9 cellular contexts compared by ENCODE assay signal in genomic region chr20:11716239-11716944, GRCh38.
A peak's percentile ranks its signal among the peaks of the same experiment; 100 is the strongest.
DNase-seq lines count a peak whose midpoint lies in the region; ATAC-seq, FAIRE-seq and TF ChIP-seq lines count a peak whose summit lies in the region.
"Had no signal": no experiment of that assay in that cellular context is flagged by ENCODE, and none has a peak within 500 bp of the region (broad histone marks: within the 10 kb centered on the region; RNA-seq: fewer than 3 reads in every experiment).

No MANE protein-coding gene starts in this region.

- no peak overlapping the region for H3K4me3 Mint-ChIP-seq in stimulated activated effector memory CD8-positive, alpha-beta T cell treated with anti-CD3 and anti-CD28 coated beads, Interleukin-12 subunit alpha, Interleukin-12 subunit beta, amount 100 ng/mL, for 72 hours

- no peaks in the 10 kb centered on the region for H3K36me3 Mint-ChIP-seq in stimulated activated effector memory CD8-positive, alpha-beta T cell treated with anti-CD3 and anti-CD28 coated beads, Interleukin-12 subunit alpha, Interleukin-12 subunit beta, amount 100 ng/mL, for 72 hours

- TF ChIP-seq RAD21 in Ishikawa (IDR thresholded peaks at IDR 0.05; ENCODE audit: low read depth), result peak; percentile 15; the same call in 1 of the 2 replicates

- DNase-seq in CMK (ENCODE audit: low read depth) (peak; percentile 56), iris pigment epithelial cell (ENCODE audit: low read depth) (peak; percentile 94)
- no peak for DNase-seq in activated naive CD4-positive, alpha-beta T cell treated with Interleukin-2 at 50 U/mL for 16 hours
- no peak for DNase-seq in activated CD4-positive, alpha-beta T cell treated with anti-CD3 and anti-CD28 coated beads, Interleukin-2, amount 50 U/mL, for 48 hours
- DNase-seq in stimulated activated effector memory CD8-positive, alpha-beta T cell treated with anti-CD3 and anti-CD28 coated beads, Interleukin-12 subunit alpha, Interleukin-12 subunit beta, amount 100 ng/mL, for 72 hours (ENCODE audit: low spot score in 2 of 2), result no peak

- TF ChIP-seq EP300 in Ishikawa (IDR thresholded peaks at IDR 0.05; ENCODE audit: borderline replicate concordance), result no peak

- no peak overlapping the region for H3K27ac Mint-ChIP-seq in stimulated activated effector memory CD8-positive, alpha-beta T cell treated with anti-CD3 and anti-CD28 coated beads, Interleukin-12 subunit alpha, Interleukin-12 subunit beta, amount 100 ng/mL, for 72 hours

- no peaks in the 10 kb centered on the region for H3K4me1 Mint-ChIP-seq in stimulated activated effector memory CD8-positive, alpha-beta T cell treated with anti-CD3 and anti-CD28 coated beads, Interleukin-12 subunit alpha, Interleukin-12 subunit beta, amount 100 ng/mL, for 72 hours

- peaks cover 11% of the 10 kb centered on the region for H3K9me3 Mint-ChIP-seq in stimulated activated effector memory CD8-positive, alpha-beta T cell treated with anti-CD3 and anti-CD28 coated beads, Interleukin-12 subunit alpha, Interleukin-12 subunit beta, amount 100 ng/mL, for 72 hours

- FAIRE-seq in TTC549 (lab: Jason Lieb, UNC), result peak; percentile 17
- FAIRE-seq: colon had no signal

- ATAC-seq in stimulated activated effector memory CD8-positive, alpha-beta T cell treated with anti-CD3 and anti-CD28 coated beads, Interleukin-12 subunit alpha, Interleukin-12 subunit beta, amount 100 ng/mL, for 72 hours, result no peak
- no peak for ATAC-seq in HG03342 (IDR thresholded peaks at IDR 0.05; ENCODE audit: unreplicated experiment)

TF ChIP-seq in Ishikawa, 13 proteins besides CTCF, POLR2A, EP300 and RAD21:
- TF ChIP-seq TAF1 (IDR thresholded peaks at IDR 0.05; ENCODE audit: low read depth), result no peak
- TF ChIP-seq EGR1 (IDR thresholded peaks at IDR 0.05), result no peak
- TF ChIP-seq CREB1 (IDR thresholded peaks at IDR 0.05; ENCODE audit: low read depth), result no peak
- no peak for TF ChIP-seq REST (IDR thresholded peaks at IDR 0.05; ENCODE audit: low read depth)

Comparison
In these comparisons a context has a peak if more than half of its experiments do, and no peak if none do; other contexts are left out.
1. DNase-seq: peak in CMK (single experiment) and iris pigment epithelial cell (single experiment); none in activated naive CD4-positive, alpha-beta T cell treated with Interleukin-2 at 50 U/mL for 16 hours (single experiment), activated CD4-positive, alpha-beta T cell treated with anti-CD3 and anti-CD28 coated beads, Interleukin-2, amount 50 U/mL, for 48 hours (0 of 2) and stimulated activated effector memory CD8-positive, alpha-beta T cell treated with anti-CD3 and anti-CD28 coated beads, Interleukin-12 subunit alpha, Interleukin-12 subunit beta, amount 100 ng/mL, for 72 hours (0 of 2).